In genomic region chr11:69295995-69296889, GRCh38 we compare ENCODE assay signal across 8 cellular contexts. TPM values are rescaled to one million over a fixed set of nuclear protein-coding genes. Genes with fewer than 3 reads are reported as not detected.
DNase-seq lines count a peak whose midpoint lies in the region; ATAC-seq and TF ChIP-seq lines count a peak whose summit lies in the region.

No MANE protein-coding gene starts in this region.

- DNase-seq in HT-29 (ENCODE audit: low spot score) (peak; percentile 79), glomerular visceral epithelial cell (ENCODE audit: extremely low spot score) (peak; percentile 42), DMS79 (lab: John Stamatoyannopoulos, UW) (no peak), GM10266 (ENCODE audit: extremely low spot score) (no peak), NCI-H524 (lab: John Stamatoyannopoulos, UW) (no peak)
- no peak for DNase-seq in stimulated activated effector memory CD8-positive, alpha-beta T cell treated with anti-CD3 and anti-CD28 coated beads, Interleukin-12 subunit alpha, Interleukin-12 subunit beta, amount 100 ng/mL, for 72 hours (ENCODE audit: low spot score in 2 of 2)

- H3K4me3 ChIP-seq in SU-DHL-6 (ENCODE audit: insufficient read depth, low read length, poor library complexity, severe bottlenecking) = peak overlapping the region; percentile 13

- no peak overlapping the region for H3K27ac Mint-ChIP-seq in stimulated activated effector memory CD8-positive, alpha-beta T cell treated with anti-CD3 and anti-CD28 coated beads, Interleukin-12 subunit alpha, Interleukin-12 subunit beta, amount 100 ng/mL, for 72 hours

- peak overlapping the region; percentile 62 for H3K4me3 Mint-ChIP-seq in stimulated activated effector memory CD8-positive, alpha-beta T cell treated with anti-CD3 and anti-CD28 coated beads, Interleukin-12 subunit alpha, Interleukin-12 subunit beta, amount 100 ng/mL, for 72 hours

- peak overlapping the region; percentile 82 for H3K27ac ChIP-seq in SU-DHL-6 (ENCODE audit: low read depth, low read length)

- no peaks in the 10 kb centered on the region for H4K20me1 ChIP-seq in SU-DHL-6 (ENCODE audit: low read depth, low read length)

- H3K9me2 ChIP-seq in SU-DHL-6 (replicated peaks; ENCODE audit: insufficient read depth, low read length) = no peaks in the 10 kb centered on the region

- H2AFZ ChIP-seq in SU-DHL-6 (ENCODE audit: low read depth, low read length, severe bottlenecking) = no peak overlapping the region

- H3K36me3 Mint-ChIP-seq in stimulated activated effector memory CD8-positive, alpha-beta T cell treated with anti-CD3 and anti-CD28 coated beads, Interleukin-12 subunit alpha, Interleukin-12 subunit beta, amount 100 ng/mL, for 72 hours = peaks cover 17% of the 10 kb centered on the region

- peak overlapping the region; percentile 59 for H3K4me2 ChIP-seq in SU-DHL-6 (ENCODE audit: low read depth, low read length, poor library complexity, severe bottlenecking)

- no peaks in the 10 kb centered on the region for H3K9me3 ChIP-seq in SU-DHL-6 (ENCODE audit: insufficient read depth, low read length)

- H3F3A ChIP-seq in SU-DHL-6 (ENCODE audit: insufficient read depth) = peaks cover 8% of the 10 kb centered on the region; the same call in 1 of the 2 replicates

- no peaks in the 10 kb centered on the region for H3K79me2 ChIP-seq in SU-DHL-6 (ENCODE audit: insufficient read depth, low read length)

- TF ChIP-seq CTCF in SU-DHL-6 (IDR thresholded peaks at IDR 0.05; ENCODE audit: insufficient read depth, low read length, poor library complexity, severe bottlenecking) (no peak), GM10266 (IDR thresholded peaks at IDR 0.05; ENCODE audit: control insufficient read depth, insufficient read depth, low read depth, missing control alignments) (no peak)

- peak overlapping the region; percentile 20; the same call in 1 of the 2 replicates for H3K9ac ChIP-seq in SU-DHL-6 (ENCODE audit: low read length)

- H3K9me3 Mint-ChIP-seq in stimulated activated effector memory CD8-positive, alpha-beta T cell treated with anti-CD3 and anti-CD28 coated beads, Interleukin-12 subunit alpha, Interleukin-12 subunit beta, amount 100 ng/mL, for 72 hours = no peaks in the 10 kb centered on the region

- no peaks in the 10 kb centered on the region for H3K36me3 ChIP-seq in SU-DHL-6 (ENCODE audit: low read length)

- no peak for ATAC-seq in stimulated activated effector memory CD8-positive, alpha-beta T cell treated with anti-CD3 and anti-CD28 coated beads, Interleukin-12 subunit alpha, Interleukin-12 subunit beta, amount 100 ng/mL, for 72 hours
- no peak for ATAC-seq in HG02759 (IDR thresholded peaks at IDR 0.05; ENCODE audit: unreplicated experiment)

- peaks cover 80% of the 10 kb centered on the region for H3K4me1 Mint-ChIP-seq in stimulated activated effector memory CD8-positive, alpha-beta T cell treated with anti-CD3 and anti-CD28 coated beads, Interleukin-12 subunit alpha, Interleukin-12 subunit beta, amount 100 ng/mL, for 72 hours

- no peaks in the 10 kb centered on the region for H3K27me3 ChIP-seq in SU-DHL-6 (ENCODE audit: low read length)

RNA-seq across cellular contexts. Expression of gene MYEOV, which starts 2.3 kb away (rescaled TPM):
- 97.2 and 98.4 TPM in 2 replicates for total RNA-seq in HT-29 (2014; rRNA removed; shearing (Covaris generic))

Comparison
In these comparisons a context has a peak if more than half of its experiments do, and no peak if none do; other contexts are left out.
1. DNase-seq: peak in HT-29 (single experiment) and glomerular visceral epithelial cell (single experiment); none in stimulated activated effector memory CD8-positive, alpha-beta T cell treated with anti-CD3 and anti-CD28 coated beads, Interleukin-12 subunit alpha, Interleukin-12 subunit beta, amount 100 ng/mL, for 72 hours (0 of 2), DMS79 (single experiment), GM10266 (single experiment) and NCI-H524 (0 of 2).